In the genomic region with DNA sequence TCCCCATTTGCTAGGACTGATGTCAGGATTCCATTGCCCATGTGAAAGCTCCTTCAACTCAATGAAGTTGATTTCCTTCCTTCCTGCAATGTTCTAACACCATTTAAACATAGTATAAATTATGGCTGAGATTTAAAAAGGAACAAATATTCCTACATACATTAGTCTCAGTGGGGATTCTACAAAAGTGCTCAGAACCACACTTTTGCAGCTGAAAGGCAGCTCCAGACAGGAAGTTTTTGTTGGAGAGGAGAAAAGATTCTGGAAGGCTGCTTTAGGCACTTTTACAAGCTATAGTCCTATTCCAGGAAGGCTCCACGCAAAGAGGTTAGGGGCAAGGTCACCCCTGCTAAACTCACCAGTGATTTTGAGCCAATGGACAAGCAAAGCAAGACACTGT, we compare ENCODE assay signal across 21 cellular contexts.
DNase-seq lines count a peak whose midpoint lies in the region; ATAC-seq and TF ChIP-seq lines count a peak whose summit lies in the region.
"Had no signal": no experiment of that assay in that cellular context is flagged by ENCODE, and none has a peak within 500 bp of the region (broad histone marks: within the 10 kb centered on the region; RNA-seq: fewer than 3 reads in every experiment).

No MANE protein-coding gene starts in this region.

- H3K9me3 ChIP-seq in left ventricle myocardium inferior (replicated peaks) (no peaks in the 10 kb centered on the region), parathyroid adenoma (ENCODE audit: control insufficient read depth, low read length) (no peaks in the 10 kb centered on the region), aorta (ENCODE audit: control insufficient read depth, low read length) (peaks cover 1% of the 10 kb centered on the region)
- H3K9me3 ChIP-seq: BLaER1 had no signal

- H3K27me3 ChIP-seq in left ventricle myocardium inferior (ENCODE audit: low read depth) (peaks cover 10% of the 10 kb centered on the region), dorsolateral prefrontal cortex (no peaks in the 10 kb centered on the region), parathyroid adenoma (ENCODE audit: control insufficient read depth, insufficient read depth, low read length) (no peaks in the 10 kb centered on the region), aorta (ENCODE audit: control insufficient read depth in 1 of 2, insufficient read depth in 2 of 2, low read length in 1 of 2) (no peaks in the 10 kb centered on the region)
- H3K27me3 ChIP-seq: BLaER1 had no signal

- peaks cover 7% of the 10 kb centered on the region for H3K4me1 Mint-ChIP-seq in nephron

- peaks cover 21% of the 10 kb centered on the region for H3K36me3 ChIP-seq in left ventricle myocardium inferior
- H3K36me3 ChIP-seq in parathyroid adenoma (ENCODE audit: control insufficient read depth, insufficient read depth, low read length), result no peaks in the 10 kb centered on the region
- peaks cover 0 to 4% of the 10 kb centered on the region in 2 donors for H3K36me3 ChIP-seq in aorta (ENCODE audit: control insufficient read depth in 1 of 2, insufficient read depth in 2 of 2, low read length in 1 of 2)

- H3K36me3 Mint-ChIP-seq in nephron (ENCODE audit: low read depth), result peaks cover 6% of the 10 kb centered on the region
- H3K36me3 Mint-ChIP-seq: CD4-positive, CD25-positive, alpha-beta regulatory T cell had no signal

- H3K27me3 Mint-ChIP-seq in nephron (ENCODE audit: low read depth), result peaks cover 18% of the 10 kb centered on the region

- H3K4me2 ChIP-seq in parathyroid adenoma (ENCODE audit: low read length), result no peak overlapping the region
- H3K4me2 ChIP-seq: BLaER1 had no signal

- H2AFZ ChIP-seq in parathyroid adenoma, result no peak overlapping the region

- H3K27ac ChIP-seq in left ventricle myocardium inferior (replicated peaks) (peak overlapping the region; percentile 65), dorsolateral prefrontal cortex (peak overlapping the region in 43 of 59 donors; percentile 1 to 100 (median 42)), parathyroid adenoma (peak overlapping the region; percentile 73), aorta (ENCODE audit: low read depth in 1 of 2, low read length in 2 of 2) (no peak overlapping the region)
- H3K27ac ChIP-seq: BLaER1, HL-60 had no signal

- intact Hi-C loops in left ventricle myocardium inferior (cut with micrococcal nuclease), result no loop called here
- intact Hi-C loops in Right ventricle myocardium superior (cut with DNase I), result no loop called here
- intact Hi-C loops in dorsolateral prefrontal cortex (cut with DNase I), result no loop called here
- intact Hi-C loops in aorta (cut with DNase I), result no loop called here

- H3K79me2 ChIP-seq in parathyroid adenoma, result no peaks in the 10 kb centered on the region

- H3K4me3 ChIP-seq in left ventricle myocardium inferior (no peak overlapping the region), dorsolateral prefrontal cortex (no peak overlapping the region), parathyroid adenoma (ENCODE audit: low read depth, low read length) (no peak overlapping the region), aorta (ENCODE audit: low read length in 2 of 2) (no peak overlapping the region)
- H3K4me3 ChIP-seq: BLaER1 had no signal

- peak overlapping the region; percentile 34 to 78 (median 72) for H3K27ac Mint-ChIP-seq in nephron
- H3K27ac Mint-ChIP-seq: CD4-positive, CD25-positive, alpha-beta regulatory T cell had no signal

- TF ChIP-seq CTCF in left ventricle myocardium inferior (IDR thresholded peaks at IDR 0.05; ENCODE audit: borderline replicate concordance) (no peak), dorsolateral prefrontal cortex (IDR thresholded peaks at IDR 0.05 in 54 of 56, conservative IDR thresholded peaks at IDR 0.05 in 2 of 56; ENCODE audit: low read depth in 1 of 56, partially characterized antibody in 56 of 56) (no peak), nephron (IDR thresholded peaks at IDR 0.05; ENCODE audit: unreplicated experiment in 3 of 3) (no peak), parathyroid adenoma (IDR thresholded peaks at IDR 0.05) (no peak)

- H3K9me3 Mint-ChIP-seq in nephron, result no peaks in the 10 kb centered on the region
- H3K9me3 Mint-ChIP-seq: CD4-positive, CD25-positive, alpha-beta regulatory T cell had no signal

- no peak overlapping the region for H3K9ac ChIP-seq in parathyroid adenoma
- H3K9ac ChIP-seq: BLaER1 had no signal

- no peak overlapping the region for H3K4me3 Mint-ChIP-seq in nephron

- ATAC-seq in Right ventricle myocardium superior (ENCODE audit: poor library complexity), result no peak
- ATAC-seq in aorta (ENCODE audit: low FRiP score), result no peak
- no peak for ATAC-seq in GM21825 (IDR thresholded peaks at IDR 0.05; ENCODE audit: unreplicated experiment)

- peaks cover 69% of the 10 kb centered on the region for H3K4me1 ChIP-seq in left ventricle myocardium inferior
- peaks cover 92% of the 10 kb centered on the region for H3K4me1 ChIP-seq in parathyroid adenoma
- H3K4me1 ChIP-seq in aorta (ENCODE audit: control insufficient read depth in 1 of 2, insufficient read depth in 2 of 2, low read length in 2 of 2), result peaks cover 0 to 1% of the 10 kb centered on the region in 2 donors

- DNase-seq in left ventricle myocardium inferior, result no peak
- DNase-seq in Right ventricle myocardium superior, result no peak
- DNase-seq in dorsolateral prefrontal cortex, result no peak
- DNase-seq in aorta, result no peak
- no peak for DNase-seq in NOMO-1 treated with dmso at 0.1 percent for 144 hours (lab: John Stamatoyannopoulos, UW; ENCODE audit: unreplicated experiment)
- DNase-seq: CD4-positive, CD25-positive, alpha-beta regulatory T cell; DMS153; DND-41; Karpas-422; NCI-H1105; NCI-H1436 treated with DMSO at 0.1 percent for 48 hours; NCI-H187 treated with DMSO at 0.1 percent for 48 hours; NCI-H524 treated with DMSO at 0.1 percent for 48 hours; NCI-H82; RPMI8226; SHP77 treated with DMSO at 0.1 percent for 48 hours had no signal

- WGBS in aorta, 2 donors, result 0 to 7% methylated on average over 1 of the region's 1 CpG

Comparison
In these comparisons a context has a peak if more than half of its experiments do, and no peak if none do; other contexts are left out.
1. H3K27ac ChIP-seq: peak in left ventricle myocardium inferior (single experiment), dorsolateral prefrontal cortex (43 of 59) and parathyroid adenoma (single experiment); none in aorta (0 of 2).